1 cellular context compared by ENCODE assay signal in genomic region chr16:84732674-84733352, GRCh38.
TF ChIP-seq lines count a peak whose summit lies in the region.

No MANE protein-coding gene starts in this region.

TF ChIP-seq in A549, 52 proteins besides CTCF, POLR2A, EP300 and RAD21 (continued from another document):
- TF ChIP-seq MAX (IDR thresholded peaks at IDR 0.05) = peak; percentile 50; the same call in 1 of the 2 replicates
- TF ChIP-seq FOSL2 (IDR thresholded peaks at IDR 0.05) = no peak
- TF ChIP-seq FOSL2 (CRISPR knock-in tag; IDR thresholded peaks at IDR 0.05) = peak; percentile 56; the same call in 1 of the 2 replicates
